In the genomic region with DNA sequence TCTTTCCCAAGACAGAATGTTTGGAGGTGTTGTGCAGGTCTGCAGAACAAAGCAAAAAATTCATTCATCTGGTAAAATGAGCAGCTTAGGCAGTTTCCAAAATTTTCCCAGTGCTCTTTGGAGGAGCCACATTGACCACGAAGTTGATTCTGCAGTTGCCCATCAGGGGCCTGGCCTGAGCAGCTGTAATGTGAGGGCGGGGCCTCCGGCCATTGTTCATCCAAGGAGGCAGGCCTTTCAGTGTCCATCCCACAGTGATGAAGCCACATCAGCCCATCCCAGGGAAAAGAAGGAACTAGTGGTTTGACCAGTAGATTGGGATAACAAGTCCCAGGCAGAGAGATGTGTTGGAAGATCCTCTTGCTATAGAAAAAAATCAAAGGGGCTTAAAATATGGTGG, we compare ENCODE assay signal across 26 cellular contexts.
"Had no signal": no experiment of that assay in that cellular context is flagged by ENCODE, and none has a peak within 500 bp of the region (broad histone marks: within the 10 kb centered on the region; RNA-seq: fewer than 3 reads in every experiment).

No MANE protein-coding gene starts in this region.

- H3K4me3 Mint-ChIP-seq: activated CD8-positive, alpha-beta T cell treated with anti-CD3 and anti-CD28 coated beads, Interleukin-2, amount 10 ng/mL, durations not matched to agents 7 days and 5 days; activated naive CD4-positive, alpha-beta T cell treated with anti-CD3 and anti-CD28 coated beads, Interleukin-2, amount 10 ng/mL, durations not matched to agents 7 days and 5 days; activated naive CD8-positive, alpha-beta T cell treated with anti-CD3 and anti-CD28 coated beads for 36 hours; activated T-cell treated with anti-CD3 and anti-CD28 coated beads, Interleukin-2, amount 50 U/mL, for 4 hours; T-helper 17 cell; WTC11 had no signal

- DNase-seq: activated CD4-positive, alpha-beta T cell treated with anti-CD3 and anti-CD28 coated beads for 48 hours; activated CD4-positive, alpha-beta T cell treated with anti-CD3 and anti-CD28 coated beads, Interleukin-2, amount 50 U/mL, for 4 hours; activated CD4-positive, CD25-positive, alpha-beta regulatory T cell treated with anti-CD3 and anti-CD28 coated beads, Interleukin-2, amount 50 U/mL, for 72 hours; activated CD8-positive, alpha-beta memory T cell treated with anti-CD3 and anti-CD28 coated beads, Interleukin-2, amount 50 U/mL, for 48 hours; activated CD8-positive, alpha-beta T cell treated with anti-CD3 and anti-CD28 coated beads, Interleukin-2, amount 10 ng/mL, durations not matched to agents 7 days and 5 days; activated gamma-delta T cell treated with Interleukin-2 at 50 U/mL for 16 hours; activated naive CD4-positive, alpha-beta T cell treated with anti-CD3 and anti-CD28 coated beads, Interleukin-2, amount 10 ng/mL, durations not matched to agents 7 days and 5 days; activated naive CD8-positive, alpha-beta T cell treated with anti-CD3 and anti-CD28 coated beads for 36 hours; activated T-cell treated with anti-CD3 and anti-CD28 coated beads, Interleukin-2, amount 50 U/mL, for 4 hours; central memory CD4-positive, alpha-beta T cell; Kasumi-1; MV-4-11; NCI-H1092 treated with DMSO at 0.1 percent for 48 hours; NCI-H1417 treated with DMSO at 0.1 percent for 48 hours; NCI-H1694; NCI-H2029; NCI-H2107; NCI-H345; NCI-H510A; NCI-H526 treated with DMSO at 0.1 percent for 48 hours; NCI-H82; SHP77; T-helper 17 cell; T-helper 9 cell had no signal

- H3K27me3 Mint-ChIP-seq: activated naive CD4-positive, alpha-beta T cell treated with anti-CD3 and anti-CD28 coated beads, Interleukin-2, amount 10 ng/mL, durations not matched to agents 7 days and 5 days; activated naive CD8-positive, alpha-beta T cell treated with anti-CD3 and anti-CD28 coated beads for 36 hours; T-helper 17 cell had no signal

- ATAC-seq: activated CD8-positive, alpha-beta T cell treated with anti-CD3 and anti-CD28 coated beads, Interleukin-2, amount 10 ng/mL, durations not matched to agents 7 days and 5 days; activated T-cell treated with anti-CD3 and anti-CD28 coated beads, Interleukin-2, amount 50 U/mL, for 4 hours; T-helper 17 cell; WTC11 had no signal

- H3K9me3 Mint-ChIP-seq: activated naive CD4-positive, alpha-beta T cell treated with anti-CD3 and anti-CD28 coated beads, Interleukin-2, amount 10 ng/mL, durations not matched to agents 7 days and 5 days; activated naive CD8-positive, alpha-beta T cell treated with anti-CD3 and anti-CD28 coated beads for 36 hours; activated T-cell treated with anti-CD3 and anti-CD28 coated beads, Interleukin-2, amount 50 U/mL, for 4 hours; activated T-helper 2 cell treated with anti-CD3 and anti-CD28 coated beads, Interferon-gamma antibody, Interleukin-2, Interleukin-4, amounts not matched to agents 10 μg/mL and 5 μg/mL and 100 μg/mL, durations not matched to agents 14 hours and 24 hours and 36 hours; WTC11 had no signal

- H3K4me1 Mint-ChIP-seq: activated naive CD4-positive, alpha-beta T cell treated with anti-CD3 and anti-CD28 coated beads, Interleukin-2, amount 10 ng/mL, durations not matched to agents 7 days and 5 days; activated naive CD8-positive, alpha-beta T cell treated with anti-CD3 and anti-CD28 coated beads for 36 hours; WTC11 had no signal

- H3K27ac Mint-ChIP-seq: activated CD8-positive, alpha-beta T cell treated with anti-CD3 and anti-CD28 coated beads, Interleukin-2, amount 10 ng/mL, durations not matched to agents 7 days and 5 days; activated naive CD4-positive, alpha-beta T cell treated with anti-CD3 and anti-CD28 coated beads, Interleukin-2, amount 10 ng/mL, durations not matched to agents 7 days and 5 days; activated naive CD8-positive, alpha-beta T cell treated with anti-CD3 and anti-CD28 coated beads for 36 hours; activated T-helper 2 cell treated with anti-CD3 and anti-CD28 coated beads, Interferon-gamma antibody, Interleukin-2, Interleukin-4, amounts not matched to agents 10 μg/mL and 5 μg/mL and 100 μg/mL, durations not matched to agents 14 hours and 24 hours and 36 hours; T-helper 17 cell; WTC11 had no signal
